In the genomic region with DNA sequence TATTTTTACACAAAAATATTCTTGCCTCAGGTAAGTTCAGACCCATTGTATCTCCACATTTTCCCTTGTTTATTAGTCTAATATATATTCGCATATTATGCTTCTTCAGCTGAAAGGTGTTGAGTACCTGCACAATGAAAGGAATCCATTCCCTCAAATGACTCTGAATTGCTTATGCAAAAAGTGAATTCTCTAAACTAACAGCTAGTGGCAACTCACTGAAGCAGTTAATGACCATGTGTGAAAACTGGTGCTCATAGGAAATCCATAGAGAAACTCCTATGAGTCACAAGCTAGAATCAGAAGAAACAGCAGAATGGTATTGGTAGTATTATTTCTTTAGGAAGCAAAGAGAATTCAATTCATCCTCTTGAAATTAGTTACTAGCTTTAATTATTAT, we compare ENCODE assay signal across 21 cellular contexts. TPM values are rescaled to one million over a fixed set of nuclear protein-coding genes. Genes with fewer than 3 reads are reported as not detected.
"Had no signal": no experiment of that assay in that cellular context is flagged by ENCODE, and none has a peak within 500 bp of the region (broad histone marks: within the 10 kb centered on the region; RNA-seq: fewer than 3 reads in every experiment).

No MANE protein-coding gene starts in this region.

- ATAC-seq: activated CD8-positive, alpha-beta T cell treated with anti-CD3 and anti-CD28 coated beads, Interleukin-2, amount 10 ng/mL, durations not matched to agents 7 days and 5 days; left colon; psoas muscle; T-helper 17 cell had no signal

- DNase-seq: activated CD4-positive, alpha-beta T cell treated with anti-CD3 and anti-CD28 coated beads, Interleukin-2, amount 10 ng/mL, durations not matched to agents 24 days and 14 days; activated CD8-positive, alpha-beta memory T cell treated with anti-CD3 and anti-CD28 coated beads, Interleukin-2, amount 50 U/mL, for 4 hours; activated CD8-positive, alpha-beta T cell treated with anti-CD3 and anti-CD28 coated beads, Interleukin-2, amount 10 ng/mL, durations not matched to agents 7 days and 5 days; activated effector memory CD4-positive, alpha-beta T cell treated with anti-CD3 and anti-CD28 coated beads, Interleukin-2, amount 50 U/mL, for 16 hours; activated T-cell treated with anti-CD3 and anti-CD28 coated beads, Interleukin-2, amount 50 U/mL, for 48 hours; adrenal gland; effector CD4-positive, alpha-beta T cell; foreskin fibroblast; left colon; naive B cell; psoas muscle; sigmoid colon; stimulated activated CD4-positive, alpha-beta T cell treated with anti-CD3 and anti-CD28 coated beads, Interleukin-1b, Interleukin-23, amount 100 ng/mL, for 48 hours; T-helper 17 cell; thyroid gland had no signal

- H3K9ac ChIP-seq: neural progenitor cell had no signal

- H3K4me1 ChIP-seq: adrenal gland, psoas muscle, sigmoid colon, thyroid gland had no signal

- H2AFZ ChIP-seq: neural progenitor cell had no signal

- H3K9me3 ChIP-seq: adrenal gland, esophagus muscularis mucosa, psoas muscle, sigmoid colon, thyroid gland had no signal

- H3K36me3 ChIP-seq: adrenal gland, esophagus muscularis mucosa, neural progenitor cell, sigmoid colon, thyroid gland had no signal

- H3K27me3 ChIP-seq: adrenal gland, esophagus muscularis mucosa, neural progenitor cell, sigmoid colon, thyroid gland had no signal

- H3K4me2 ChIP-seq: neural progenitor cell had no signal

- H3K27ac ChIP-seq: adrenal gland, coronary artery, esophagus muscularis mucosa, neural progenitor cell, psoas muscle, sigmoid colon, thyroid gland had no signal

- H3K4me3 ChIP-seq: adrenal gland, coronary artery, esophagus muscularis mucosa, neural progenitor cell, psoas muscle, sigmoid colon, thyroid gland had no signal

RNA-seq across cellular contexts. Expression of a gene that starts 33.5 kb away (rescaled TPM):
- total RNA-seq: activated CD4-positive, alpha-beta T cell treated with anti-CD3 and anti-CD28 coated beads, Interleukin-2, amount 10 ng/mL, durations not matched to agents 24 days and 14 days; activated CD8-positive, alpha-beta T cell treated with anti-CD3 and anti-CD28 coated beads, Interleukin-2, amount 10 ng/mL, durations not matched to agents 7 days and 5 days; mononuclear cell; osteocyte; psoas muscle; T-helper 17 cell had no signal
- polyA plus RNA-seq: urinary bladder had no signal

RNA-seq across cellular contexts. Expression of a gene that starts 37.3 kb away (rescaled TPM):
- total RNA-seq: activated CD4-positive, alpha-beta T cell treated with anti-CD3 and anti-CD28 coated beads, Interleukin-2, amount 10 ng/mL, durations not matched to agents 24 days and 14 days; activated CD8-positive, alpha-beta T cell treated with anti-CD3 and anti-CD28 coated beads, Interleukin-2, amount 10 ng/mL, durations not matched to agents 7 days and 5 days; mononuclear cell; osteocyte; T-helper 17 cell had no signal
- polyA plus RNA-seq: psoas muscle had no signal
